In genomic region chr7:1159933-1160664, GRCh38 we compare ENCODE assay signal across 8 cellular contexts. TPM values are rescaled to one million over a fixed set of nuclear protein-coding genes. Genes with fewer than 3 reads are reported as not detected.
DNase-seq lines count a peak whose midpoint lies in the region; ATAC-seq and TF ChIP-seq lines count a peak whose summit lies in the region.

Gene ZFAND2A, minus strand, starts transcription at chr7:1160196. Its CDS starts 1,984 bp downstream, at chr7:1158212.

- H2AFZ ChIP-seq in SK-N-SH (ENCODE audit: low read depth): peak within 1 kb of the TSS; percentile 67

- no peaks in the 10 kb centered on the region; the same call in 1 of the 2 replicates for H4K20me1 ChIP-seq in SK-N-SH (ENCODE audit: insufficient read depth)

- H3K79me2 ChIP-seq in SK-N-SH (ENCODE audit: insufficient read depth): peaks cover 61% of the 10 kb centered on the region

- POLR2A ChIA-PET in SK-N-SH (lab: Yijun Ruan, JAX): interaction anchor here (0.6 to 0.9 kb wide), 3 partner anchors 8 to 22 kb away, joined by 3 read pairs; no protein-coding TSS in a partner anchor

- H3K27ac ChIP-seq in SK-N-SH (ENCODE audit: low read depth in 2 of 2, low read length in 1 of 2): peak within 1 kb of the TSS; percentile 81 to 94

- H3K4me3 ChIP-seq in GM08714 (ENCODE audit: low read length): peak within 1 kb of the TSS; percentile 97
- peak within 1 kb of the TSS; percentile 91 to 97 for H3K4me3 ChIP-seq in SK-N-SH (ENCODE audit: low read depth in 2 of 2, low read length in 1 of 2)

- H3K9ac ChIP-seq in SK-N-SH: peak within 1 kb of the TSS; percentile 93

- TF ChIP-seq CTCF in SK-N-SH (IDR thresholded peaks at IDR 0.05): no peak

- TF ChIP-seq RAD21 in SK-N-SH (IDR thresholded peaks at IDR 0.05; ENCODE audit: low read length): no peak

- H3K9me2 ChIP-seq in SK-N-SH: no peaks in the 10 kb centered on the region

- CTCF ChIA-PET in SK-N-SH (lab: Yijun Ruan, JAX): interaction anchor here (0.8 to 3.2 kb wide), 10 partner anchors 10 to 272 kb away, joined by 3 to 22 read pairs (median 5); no protein-coding TSS in a partner anchor

- peaks cover 3% of the 10 kb centered on the region for H3F3A ChIP-seq in SK-N-SH (replicated peaks; ENCODE audit: insufficient read depth)

- no peaks in the 10 kb centered on the region for H3K27me3 ChIP-seq in SK-N-SH (ENCODE audit: insufficient read depth)

- peaks cover 38 to 42% of the 10 kb centered on the region in 2 experiments for H3K36me3 ChIP-seq in SK-N-SH (replicated peaks in 1 of 2; ENCODE audit: control insufficient read depth in 1 of 2, insufficient read depth in 2 of 2, low read length in 1 of 2)

- peak; percentile 96 for ATAC-seq in HG02588 (IDR thresholded peaks at IDR 0.05; ENCODE audit: unreplicated experiment)

- H3K4me1 ChIP-seq in SK-N-SH (ENCODE audit: control insufficient read depth in 1 of 2, insufficient read depth in 2 of 2, low read depth in 1 of 2, low read length in 1 of 2): peaks cover 14 to 16% of the 10 kb centered on the region in 2 experiments

- peak within 1 kb of the TSS; percentile 96 for H3K4me2 ChIP-seq in SK-N-SH

- H3K9me3 ChIP-seq in SK-N-SH: no peaks in the 10 kb centered on the region

- DNase-seq in NCI-H1092 (lab: John Stamatoyannopoulos, UW): peak; percentile 97
- DNase-seq in SK-N-SH: peak; percentile 100
- DNase-seq in activated naive CD4-positive, alpha-beta T cell treated with anti-CD3 and anti-CD28 coated beads, Interleukin-2, amount 50 U/mL, for 16 hours: peak; percentile 99
- DNase-seq in germinal center (ENCODE audit: low spot score): peak; percentile 99
- peak; percentile 49 to 99 (median 96) for DNase-seq in nucleus accumbens (lab: John Stamatoyannopoulos, UW)
- DNase-seq in superior temporal gyrus (ENCODE audit: extremely low spot score): peak; percentile 95

- whole genome bisulfite sequencing in SK-N-SH (ENCODE audit: low lambda C conversion rate): 0% methylated on average over 23 of the region's 80 CpGs

- TF ChIP-seq EP300 in SK-N-SH (IDR thresholded peaks at IDR 0.05; ENCODE audit: borderline replicate concordance in 1 of 2, low read depth in 1 of 2, low read length in 1 of 2): peak in 1 of 2 experiments; percentile 87; a peak in 2 of 4 replicates

TF ChIP-seq in SK-N-SH, 30 proteins besides CTCF, POLR2A, EP300 and RAD21 (continues in another document):
- TF ChIP-seq JUND (IDR thresholded peaks at IDR 0.05) (no peak; the same call in 1 of the 2 replicates), CHD2 (IDR thresholded peaks at IDR 0.05; ENCODE audit: low read length, partially characterized antibody) (peak; percentile 98), TCF12 (IDR thresholded peaks at IDR 0.05) (no peak), GATA2 (CRISPR knock-in tag; IDR thresholded peaks at IDR 0.05) (no peak), YY1 (IDR thresholded peaks at IDR 0.05; ENCODE audit: low read depth) (0 out of 2 replicates have a peak, but pooled peaks have one; percentile 14), TAF1 (IDR thresholded peaks at IDR 0.05; ENCODE audit: borderline replicate concordance, low read depth, low read length) (peak; percentile 88), ELF1 (IDR thresholded peaks at IDR 0.05) (peak; percentile 94), RCOR1 (IDR thresholded peaks at IDR 0.05; ENCODE audit: low read length) (no peak), USF1 (IDR thresholded peaks at IDR 0.05; ENCODE audit: borderline replicate concordance, low read depth) (no peak), EZH2phosphoT487 (IDR thresholded peaks at IDR 0.05; ENCODE audit: borderline replicate concordance, low read depth) (no peak), ZBTB33 (IDR thresholded peaks at IDR 0.05; ENCODE audit: borderline replicate concordance, low read depth) (peak; percentile 95), MEF2A (IDR thresholded peaks at IDR 0.05; ENCODE audit: borderline replicate concordance, low read depth) (no peak), NRF1 (IDR thresholded peaks at IDR 0.05; ENCODE audit: low read depth, low read length) (peak; percentile 94), FOSL2 (IDR thresholded peaks at IDR 0.05; ENCODE audit: borderline replicate concordance, low read depth) (no peak), FOXM1 (IDR thresholded peaks at IDR 0.05; ENCODE audit: low read depth) (no peak), RXRA (IDR thresholded peaks at IDR 0.05; ENCODE audit: borderline replicate concordance, low read depth) (no peak), FOXJ3 (CRISPR knock-in tag; IDR thresholded peaks at IDR 0.05) (no peak), SMC3 (IDR thresholded peaks at IDR 0.05; ENCODE audit: low read depth, low read length) (no peak), RFX5 (IDR thresholded peaks at IDR 0.05; ENCODE audit: low read length) (peak; percentile 75), REST (IDR thresholded peaks at IDR 0.05; ENCODE audit: low read depth, low read length) (peak; percentile 49; the same call in 1 of the 2 replicates), MAX (IDR thresholded peaks at IDR 0.05; ENCODE audit: low read depth) (peak; percentile 43), MXI1 (IDR thresholded peaks at IDR 0.05; ENCODE audit: low read depth, low read length) (peak; percentile 78; the same call in 1 of the 2 replicates), GABPA (IDR thresholded peaks at IDR 0.05; ENCODE audit: low read depth) (peak; percentile 82), NFIC (IDR thresholded peaks at IDR 0.05; ENCODE audit: borderline replicate concordance) (no peak), USF2 (IDR thresholded peaks at IDR 0.05; ENCODE audit: borderline replicate concordance, low read depth, low read length) (no peak), TEAD4 (IDR thresholded peaks at IDR 0.05; ENCODE audit: borderline replicate concordance, insufficient read depth) (no peak), SIN3A (IDR thresholded peaks at IDR 0.05; ENCODE audit: borderline replicate concordance, low read depth, low read length) (peak; percentile 73; the same call in 1 of the 2 replicates)

RNA-seq across cellular contexts. Expression of gene ZFAND2A, which starts in this region (rescaled TPM):
- 38.9 and 48.5 TPM in 2 replicates for polyA plus RNA-seq in SK-N-SH (2012; rRNA removed)
- 35.7 and 38.9 TPM in 2 replicates for polyA plus RNA-seq in SK-N-SH (2012; cell fraction: cytosol; rRNA removed)
- polyA plus RNA-seq in SK-N-SH (2012; cell fraction: nucleus; rRNA removed): 53.1 and 58.2 TPM in 2 replicates

Comparison
In these comparisons a context has a peak if more than half of its experiments do, and no peak if none do; other contexts are left out.
1. Peak in every context shown above with its lines: DNase-seq, ATAC-seq, H3K4me3 ChIP-seq and H3K27ac ChIP-seq.